In the genomic region with DNA sequence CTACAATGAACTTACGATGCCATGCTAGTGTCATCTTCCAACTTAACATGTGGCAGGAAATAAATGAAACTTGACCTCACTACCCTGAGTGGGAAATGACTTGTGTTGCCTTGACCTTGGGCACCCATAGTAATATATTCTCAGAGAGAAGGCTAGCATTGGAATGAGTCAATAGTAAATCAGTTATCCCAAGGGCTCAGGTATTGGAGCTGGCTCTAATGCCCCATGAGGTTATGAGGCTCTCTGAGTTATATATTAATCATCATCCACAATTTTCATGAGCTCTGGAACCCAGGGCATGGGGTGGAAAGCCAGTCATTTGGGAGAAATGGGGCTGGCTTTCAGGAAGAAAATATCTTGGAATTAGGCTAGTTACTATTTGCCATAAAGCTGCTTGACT, we compare ENCODE assay signal across 18 cellular contexts. TPM values are rescaled to one million over a fixed set of nuclear protein-coding genes. Genes with fewer than 3 reads are reported as not detected.
A peak's percentile ranks its signal among the peaks of the same experiment; 100 is the strongest.
DNase-seq lines count a peak whose midpoint lies in the region; ATAC-seq, FAIRE-seq and TF ChIP-seq lines count a peak whose summit lies in the region.
"Had no signal": no experiment of that assay in that cellular context is flagged by ENCODE, and none has a peak within 500 bp of the region (broad histone marks: within the 10 kb centered on the region; RNA-seq: fewer than 3 reads in every experiment).

No MANE protein-coding gene starts in this region.

- DNase-seq in HCEC 1CT (peak; percentile 63), RCC 7860 (ENCODE audit: low spot score) (peak; percentile 97), kidney glomerular epithelial cell (lab: John Stamatoyannopoulos, UW) (peak; percentile 84), small intestine (peak; percentile 56), GM12892 (ENCODE audit: insufficient read length) (no peak), NCI-H2171 (lab: John Stamatoyannopoulos, UW) (no peak)
- DNase-seq: CD8-positive, alpha-beta T cell; H7; KBM-7; MM.1S; NCI-H1105; NCI-H187; NCI-H774; SHP77 had no signal

- no peaks in the 10 kb centered on the region for H3K36me3 ChIP-seq in small intestine (ENCODE audit: control insufficient read depth in 2 of 2, insufficient read depth in 2 of 2, low read length in 2 of 2)

- no peak overlapping the region for H3K27ac ChIP-seq in small intestine (ENCODE audit: low read depth in 1 of 2, low read length in 1 of 2)

- H3K27me3 ChIP-seq in small intestine (ENCODE audit: control insufficient read depth in 2 of 2, insufficient read depth in 2 of 2, low read length in 2 of 2), result no peaks in the 10 kb centered on the region

- H3K4me3 ChIP-seq in small intestine (ENCODE audit: low read depth in 1 of 2, low read length in 2 of 2), result no peak overlapping the region

- FAIRE-seq in RCC 7860 (lab: Jason Lieb, UNC), result peak; percentile 99
- FAIRE-seq in small intestine (lab: Jason Lieb, UNC), result no peak
- FAIRE-seq in GM12892 (lab: Jason Lieb, UNC), result no peak

- no peak for ATAC-seq in GM18909 (IDR thresholded peaks at IDR 0.05; ENCODE audit: poor library complexity, unreplicated experiment)
- ATAC-seq: CD8-positive, alpha-beta T cell; Panc1; SK-N-SH treated with all-trans-retinoic acid at 6 μM for 48 hours had no signal

- H3K9me3 ChIP-seq in small intestine (ENCODE audit: control insufficient read depth, low read depth), result no peaks in the 10 kb centered on the region

- no peaks in the 10 kb centered on the region for H3K4me1 ChIP-seq in small intestine (ENCODE audit: control insufficient read depth in 2 of 2, insufficient read depth in 1 of 2, low read depth in 1 of 2, low read length in 1 of 2)

- no peak for TF ChIP-seq POLR2A in GM12892 (IDR thresholded peaks at IDR 0.05; ENCODE audit: low read depth, low read length)

- 0 to 54% (median 34%) methylated on average over 1 of the region's 1 CpG for WGBS in small intestine, 3 donors

RNA-seq across cellular contexts. Expression of gene SMIM32, which starts 42.4 kb away (rescaled TPM):
- 10 to 100 TPM; 16.7 to 22.8 (median 20.0) TPM for polyA plus RNA-seq in small intestine
- polyA plus RNA-seq in GM12892 (2012; ENCODE audit: missing spikeins), result not detected
- polyA plus RNA-seq: BJ had no signal

Comparison
In these comparisons a context has a peak if more than half of its experiments do, and no peak if none do; other contexts are left out.
1. DNase-seq: peak in HCEC 1CT (single experiment), RCC 7860 (single experiment), kidney glomerular epithelial cell (single experiment) and small intestine (single experiment); none in GM12892 (single experiment) and NCI-H2171 (single experiment).